ENCODE assay signal across 24 cellular contexts in the genomic region with DNA sequence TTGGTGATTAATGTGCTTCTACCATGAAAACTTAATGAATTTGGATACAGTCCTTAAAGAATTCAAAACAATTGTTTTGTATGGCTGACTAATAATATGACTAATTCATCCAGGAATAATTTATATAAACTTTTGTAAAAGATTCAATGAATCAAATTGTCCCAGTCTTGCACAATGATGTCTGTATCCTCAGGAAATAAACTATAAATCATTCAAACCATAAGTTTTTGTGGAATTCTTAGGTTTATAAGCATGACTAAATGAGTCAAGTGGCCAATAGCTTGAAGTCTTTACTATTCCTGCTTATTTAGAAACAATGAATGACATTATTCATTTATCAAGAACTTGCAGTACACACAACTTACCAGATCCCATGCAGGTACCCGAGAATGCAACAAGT.
DNase-seq lines count a peak whose midpoint lies in the region; ATAC-seq and TF ChIP-seq lines count a peak whose summit lies in the region.
"Had no signal": no experiment of that assay in that cellular context is flagged by ENCODE, and none has a peak within 500 bp of the region (broad histone marks: within the 10 kb centered on the region; RNA-seq: fewer than 3 reads in every experiment).

No MANE protein-coding gene starts in this region.

- no peak overlapping the region for H3K27ac Mint-ChIP-seq in Calu3 (ENCODE audit: unreplicated experiment)
- H3K27ac Mint-ChIP-seq: activated CD8-positive, alpha-beta T cell treated with anti-CD3 and anti-CD28 coated beads for 36 hours; activated naive CD4-positive, alpha-beta T cell treated with anti-CD3 and anti-CD28 coated beads, Interleukin-2, amount 50 U/mL, for 24 hours; activated T-cell treated with anti-CD3 and anti-CD28 coated beads, Interleukin-2, amount 50 U/mL, for 24 hours; B cell; IgD-negative memory B cell; natural killer cell treated with Interleukin-12 subunit alpha and Interleukin-12 subunit beta and Interleukin-15 and Interleukin-18, amount 100 ng/mL, for 72 hours; T-helper 2 cell treated with Interferon-gamma antibody and Interleukin-4, amounts not matched to agents 5 μg/mL and 100 μg/mL, for 36 hours; WTC11 had no signal

- peaks cover 21% of the 10 kb centered on the region for H3K4me1 ChIP-seq in mammary epithelial cell (ENCODE audit: insufficient read depth, low read length)

- BruUV-seq in mammary epithelial cell (replicated peaks; lab: Mats Ljungman, UMichigan) (no TSS peak), Calu3 (replicated peaks; lab: Mats Ljungman, UMichigan) (no TSS peak)

- no peaks in the 10 kb centered on the region for H3K4me1 Mint-ChIP-seq in Calu3 (ENCODE audit: low read depth, unreplicated experiment)
- H3K4me1 Mint-ChIP-seq: activated naive CD4-positive, alpha-beta T cell treated with anti-CD3 and anti-CD28 coated beads, Interleukin-2, amount 50 U/mL, for 24 hours; B cell; IgD-negative memory B cell; WTC11 had no signal

- no peaks in the 10 kb centered on the region for H3K36me3 ChIP-seq in mammary epithelial cell (ENCODE audit: insufficient read depth, low read length)

- H3K36me3 Mint-ChIP-seq in Calu3 (ENCODE audit: insufficient read depth, unreplicated experiment): no peaks in the 10 kb centered on the region
- H3K36me3 Mint-ChIP-seq: activated naive CD4-positive, alpha-beta T cell treated with anti-CD3 and anti-CD28 coated beads, Interleukin-2, amount 50 U/mL, for 24 hours; IgD-negative memory B cell; WTC11 had no signal

- no peak overlapping the region for H3K9ac ChIP-seq in mammary epithelial cell (ENCODE audit: insufficient read depth, low read length)

- in situ Hi-C loops in mammary epithelial cell (cut with MboI; ENCODE audit: low sequenced_read_pairs in 2 of 2): no loop called here

- no peak overlapping the region for H3K4me3 Mint-ChIP-seq in Calu3 (ENCODE audit: low read depth, unreplicated experiment)
- H3K4me3 Mint-ChIP-seq: activated CD8-positive, alpha-beta T cell treated with anti-CD3 and anti-CD28 coated beads for 36 hours; activated naive CD4-positive, alpha-beta T cell treated with anti-CD3 and anti-CD28 coated beads, Interleukin-2, amount 50 U/mL, for 24 hours; activated T-cell treated with anti-CD3 and anti-CD28 coated beads, Interleukin-2, amount 50 U/mL, for 24 hours; B cell; IgD-negative memory B cell; natural killer cell treated with Interleukin-12 subunit alpha and Interleukin-12 subunit beta and Interleukin-15 and Interleukin-18, amount 100 ng/mL, for 72 hours; T-helper 2 cell treated with Interferon-gamma antibody and Interleukin-4, amounts not matched to agents 5 μg/mL and 100 μg/mL, for 36 hours; WTC11 had no signal

- no peaks in the 10 kb centered on the region for H3K27me3 ChIP-seq in mammary epithelial cell (ENCODE audit: insufficient read depth, low read length)

- TF ChIP-seq CTCF in AG10803 (conservative IDR thresholded peaks at IDR 0.05; ENCODE audit: low read length) (no peak), mammary epithelial cell (conservative IDR thresholded peaks at IDR 0.05 in 1 of 2, IDR thresholded peaks at IDR 0.05 in 1 of 2; ENCODE audit: extremely low read depth in 1 of 2, insufficient read depth in 1 of 2, low read depth in 1 of 2, low read length in 2 of 2) (no peak), Calu3 (IDR thresholded peaks at IDR 0.05; ENCODE audit: unreplicated experiment) (no peak)

- no peaks in the 10 kb centered on the region for H3K9me3 Mint-ChIP-seq in Calu3 (ENCODE audit: low read depth, unreplicated experiment)
- H3K9me3 Mint-ChIP-seq: activated CD8-positive, alpha-beta T cell treated with anti-CD3 and anti-CD28 coated beads for 36 hours; T-helper 2 cell treated with Interferon-gamma antibody and Interleukin-4, amounts not matched to agents 5 μg/mL and 100 μg/mL, for 36 hours; WTC11 had no signal

- no peak for ATAC-seq in Right ventricle myocardium inferior
- ATAC-seq in GM21515 (IDR thresholded peaks at IDR 0.05; ENCODE audit: unreplicated experiment): no peak
- ATAC-seq: activated CD8-positive, alpha-beta T cell treated with anti-CD3 and anti-CD28 coated beads for 36 hours; natural killer cell treated with Interleukin-12 subunit alpha and Interleukin-12 subunit beta and Interleukin-15 and Interleukin-18, amount 100 ng/mL, for 72 hours; WTC11 had no signal

- H3K79me2 ChIP-seq in mammary epithelial cell (ENCODE audit: insufficient read depth, low read length): no peaks in the 10 kb centered on the region

- CTCF ChIA-PET in mammary epithelial cell (lab: Charles Lee; ENCODE audit: low non-redundant PET) (no interaction called here), Calu3 (lab: Charles Lee) (no interaction called here)

- no peak overlapping the region for H3K4me3 ChIP-seq in AG10803 (ENCODE audit: low read length)
- H3K4me3 ChIP-seq in mammary epithelial cell (replicated peaks in 1 of 3; ENCODE audit: insufficient read depth in 1 of 3, low read depth in 2 of 3, low read length in 3 of 3): no peak overlapping the region

- intact Hi-C loops in mammary epithelial cell (cut with micrococcal nuclease): no loop called here
- intact Hi-C loops in Right ventricle myocardium inferior (cut with DNase I): no loop called here
- intact Hi-C loops in Calu3 (cut with micrococcal nuclease; ENCODE audit: unreplicated experiment): no loop called here

- H3K9me3 ChIP-seq in mammary epithelial cell (replicated peaks; ENCODE audit: insufficient read depth, low read length): no peaks in the 10 kb centered on the region

- dilution Hi-C loops in mammary epithelial cell (cut with HindIII; ENCODE audit: low sequenced_read_pairs): no loop called here

- H4K20me1 ChIP-seq in mammary epithelial cell (ENCODE audit: insufficient read depth, low read length): no peaks in the 10 kb centered on the region

- no peaks in the 10 kb centered on the region for H3K27me3 Mint-ChIP-seq in Calu3 (ENCODE audit: unreplicated experiment)
- H3K27me3 Mint-ChIP-seq: activated CD8-positive, alpha-beta T cell treated with anti-CD3 and anti-CD28 coated beads for 36 hours; activated naive CD4-positive, alpha-beta T cell treated with anti-CD3 and anti-CD28 coated beads, Interleukin-2, amount 50 U/mL, for 24 hours; activated T-cell treated with anti-CD3 and anti-CD28 coated beads, Interleukin-2, amount 50 U/mL, for 24 hours; B cell; IgD-negative memory B cell; natural killer cell treated with Interleukin-12 subunit alpha and Interleukin-12 subunit beta and Interleukin-15 and Interleukin-18, amount 100 ng/mL, for 72 hours had no signal

- H3K4me2 ChIP-seq in mammary epithelial cell (ENCODE audit: insufficient read depth, low read depth, low read length): peak overlapping the region; percentile 49

- no peak overlapping the region for H2AFZ ChIP-seq in mammary epithelial cell (ENCODE audit: low read depth, low read length)

- 14% methylated on average over 1 of the region's 1 CpG for WGBS in mammary epithelial cell (ENCODE audit: low coverage, missing lambda C conversion rate)

- H3K27ac ChIP-seq in mammary epithelial cell (ENCODE audit: insufficient read depth, low read depth, low read length): no peak overlapping the region
- H3K27ac ChIP-seq: epithelial cell of prostate had no signal

- peak; percentile 83 for DNase-seq in AG10803 (ENCODE audit: low read depth)
- peak; percentile 49 for DNase-seq in HT1080 (ENCODE audit: low read depth)
- DNase-seq in mammary epithelial cell: peak; percentile 74
- peak; percentile 66 for DNase-seq in glomerular endothelial cell (ENCODE audit: extremely low read depth, low read depth, low spot score)
- DNase-seq in Right ventricle myocardium inferior (ENCODE audit: missing footprints): no peak
- DNase-seq in NCI-H345 (lab: John Stamatoyannopoulos, UW): no peak
- DNase-seq in Calu3: no peak
- DNase-seq: activated CD8-positive, alpha-beta T cell treated with anti-CD3 and anti-CD28 coated beads for 36 hours; activated T-cell treated with anti-CD3 and anti-CD28 coated beads, Interleukin-2, amount 50 U/mL, for 24 hours; kidney glomerular epithelial cell; NCI-H2029; NCI-H510A; posterior cingulate gyrus; SHP77; stimulated activated CD4-positive, alpha-beta T cell treated with anti-CD3 and anti-CD28 coated beads, Interleukin-4, amount 100 ng/mL, for 4 hours; substantia nigra had no signal

Comparison
In these comparisons a context has a peak if more than half of its experiments do, and no peak if none do; other contexts are left out.
1. DNase-seq: peak in AG10803 (single experiment), HT1080 (single experiment), mammary epithelial cell (single experiment) and glomerular endothelial cell (single experiment); none in Right ventricle myocardium inferior (single experiment), NCI-H345 (single experiment) and Calu3 (single experiment).